9 cellular contexts compared by ENCODE assay signal in the genomic region with DNA sequence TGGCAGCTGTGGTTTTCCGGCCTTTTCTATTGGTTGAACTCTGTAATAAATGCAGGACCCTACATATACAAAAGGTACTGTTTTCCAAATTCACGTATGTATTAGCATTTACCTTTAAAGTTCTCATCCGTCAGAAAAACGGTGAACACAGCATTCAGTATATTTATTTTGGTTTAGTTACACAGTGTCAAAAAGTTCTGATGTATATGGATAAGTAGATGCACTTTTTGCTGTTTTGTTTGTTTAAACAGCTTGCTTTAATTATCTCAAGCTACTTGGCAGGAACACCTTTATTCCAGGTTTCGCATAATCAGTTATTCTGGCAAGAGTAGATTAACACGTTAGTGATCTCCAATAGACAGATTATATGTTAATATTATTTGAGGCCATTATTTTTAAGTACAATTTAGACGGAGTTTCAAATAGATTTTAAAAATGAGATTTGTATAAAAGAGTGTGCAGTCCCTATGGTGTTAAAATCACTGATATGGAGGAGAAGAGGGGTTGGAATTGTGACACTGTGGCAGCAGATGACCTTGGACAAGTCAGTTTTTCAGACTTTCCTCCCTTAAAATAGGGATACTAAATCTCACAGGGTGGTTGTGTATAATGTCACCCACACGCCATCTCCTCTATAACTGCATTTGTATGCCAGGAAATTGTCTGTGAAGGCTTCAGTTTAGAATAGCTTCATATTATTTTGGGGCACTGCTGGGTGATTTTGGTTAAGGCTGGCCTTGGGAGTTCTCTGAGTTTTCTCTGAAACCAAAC. TPM values are rescaled to one million over a fixed set of nuclear protein-coding genes. Genes with fewer than 3 reads are reported as not detected.
DNase-seq lines count a peak whose midpoint lies in the region; ATAC-seq and TF ChIP-seq lines count a peak whose summit lies in the region.
"Had no signal": no experiment of that assay in that cellular context is flagged by ENCODE, and none has a peak within 500 bp of the region (broad histone marks: within the 10 kb centered on the region; RNA-seq: fewer than 3 reads in every experiment).

No MANE protein-coding gene starts in this region.

- H3K4me3 ChIP-seq in adipocyte (ENCODE audit: low read length) (peak overlapping the region; percentile 94), liver (ENCODE audit: low read depth in 1 of 3, low read length in 3 of 3) (peak overlapping the region; percentile 79 to 98 (median 91)), tibial artery (peak overlapping the region; percentile 64 to 97)

- peak overlapping the region; percentile 95 to 97 for H3K27ac ChIP-seq in liver (ENCODE audit: low read depth in 1 of 2, low read length in 2 of 2)
- peak overlapping the region; percentile 94 to 99 for H3K27ac ChIP-seq in tibial artery

- no peaks in the 10 kb centered on the region for H3K9me3 ChIP-seq in adipocyte (ENCODE audit: control insufficient read depth, low read length)
- H3K9me3 ChIP-seq in liver (ENCODE audit: control insufficient read depth in 4 of 4, low read length in 3 of 4) = no peaks in the 10 kb centered on the region
- H3K9me3 ChIP-seq in tibial artery = no peaks in the 10 kb centered on the region

- peaks cover 71% of the 10 kb centered on the region for H3K36me3 Mint-ChIP-seq in activated T-cell treated with anti-CD3 and anti-CD28 coated beads, Interleukin-2, amount 50 U/mL, for 24 hours (ENCODE audit: low read depth)

- peaks cover 59% of the 10 kb centered on the region for H3K4me1 Mint-ChIP-seq in activated T-cell treated with anti-CD3 and anti-CD28 coated beads, Interleukin-2, amount 50 U/mL, for 24 hours (ENCODE audit: low read depth)

- no peak for TF ChIP-seq RAD21 in liver (IDR thresholded peaks at IDR 0.05)

- TF ChIP-seq CTCF in liver (IDR thresholded peaks at IDR 0.05; ENCODE audit: low read depth, low read length, missing input control) (no peak), tibial artery (IDR thresholded peaks at IDR 0.05) (no peak)

- H3K9me3 Mint-ChIP-seq in activated T-cell treated with anti-CD3 and anti-CD28 coated beads, Interleukin-2, amount 50 U/mL, for 24 hours = no peaks in the 10 kb centered on the region

- no peak for ATAC-seq in GM19035 (IDR thresholded peaks at IDR 0.05; ENCODE audit: unreplicated experiment)

- no peaks in the 10 kb centered on the region for H3K27me3 Mint-ChIP-seq in activated T-cell treated with anti-CD3 and anti-CD28 coated beads, Interleukin-2, amount 50 U/mL, for 24 hours

- H3K36me3 ChIP-seq in adipocyte (ENCODE audit: control insufficient read depth, insufficient read depth, low read length, severe bottlenecking) = peaks cover 42% of the 10 kb centered on the region
- peaks cover 12 to 41% (median 35%) of the 10 kb centered on the region in 4 donors for H3K36me3 ChIP-seq in liver (ENCODE audit: control insufficient read depth in 4 of 4, insufficient read depth in 3 of 4, low read depth in 1 of 4, low read length in 3 of 4)
- H3K36me3 ChIP-seq in tibial artery = peaks cover 35 to 41% (median 41%) of the 10 kb centered on the region in 3 donors

- peaks cover 29% of the 10 kb centered on the region for H3K4me1 ChIP-seq in adipocyte (ENCODE audit: control insufficient read depth, insufficient read depth, low read length)
- H3K4me1 ChIP-seq in liver (ENCODE audit: control insufficient read depth in 4 of 4, insufficient read depth in 4 of 4, low read length in 3 of 4) = peaks cover 2 to 38% (median 27%) of the 10 kb centered on the region in 4 donors
- peaks cover 0 to 56% (median 23%) of the 10 kb centered on the region in 4 donors for H3K4me1 ChIP-seq in tibial artery

- WGBS in liver = 11% methylated on average over 8 of the region's 8 CpGs

- DNase-seq in activated T-cell treated with anti-CD3 and anti-CD28 coated beads, Interleukin-2, amount 50 U/mL, for 24 hours = no peak
- DNase-seq in activated T-cell treated with anti-CD3 and anti-CD28 coated beads, Interleukin-2, amount 50 U/mL, for 48 hours = no peak
- DNase-seq in adipocyte (ENCODE audit: low read depth) (no peak), tibial artery (no peak), ecto neural progenitor cell (ENCODE audit: low spot score) (no peak), NCI-H2227 treated with DMSO at 0.1 percent for 48 hours (lab: John Stamatoyannopoulos, UW) (no peak)
- DNase-seq: dermis blood vessel endothelial cell had no signal

- peak overlapping the region; percentile 96 for H3K4me3 Mint-ChIP-seq in activated T-cell treated with anti-CD3 and anti-CD28 coated beads, Interleukin-2, amount 50 U/mL, for 24 hours

- peak overlapping the region; percentile 98 for H3K27ac Mint-ChIP-seq in activated T-cell treated with anti-CD3 and anti-CD28 coated beads, Interleukin-2, amount 50 U/mL, for 24 hours

- intact Hi-C loops in tibial artery (cut with DNase I; ENCODE audit: low total_unique reads) = loop anchor here (5.0 kb wide), 1 partner anchor 53 kb away; the partner anchor contains the start of gene NLRC5

- H3K27me3 ChIP-seq in adipocyte (replicated peaks; ENCODE audit: control insufficient read depth, insufficient read depth, low read length) (no peaks in the 10 kb centered on the region), liver (ENCODE audit: control insufficient read depth in 4 of 4, insufficient read depth in 4 of 4, low read length in 3 of 4) (no peaks in the 10 kb centered on the region), tibial artery (no peaks in the 10 kb centered on the region)

- peak overlapping the region; percentile 100 for H3K9ac ChIP-seq in adipocyte (ENCODE audit: low read length)
- H3K9ac ChIP-seq in liver (ENCODE audit: low read depth in 1 of 2, low read length in 2 of 2) = peak overlapping the region; percentile 91 to 95

TF ChIP-seq in liver, 16 proteins besides CTCF, POLR2A, EP300 and RAD21:
- TF ChIP-seq FOXA1 (IDR thresholded peaks at IDR 0.05) (no peak), TAF1 (conservative IDR thresholded peaks at IDR 0.05) (no peak), GABPA (IDR thresholded peaks at IDR 0.05 in 1 of 2, conservative IDR thresholded peaks at IDR 0.05 in 1 of 2) (no peak), HNF4A (conservative IDR thresholded peaks at IDR 0.05) (no peak)
TF ChIP-seq in liver: peak in this region for 0.

RNA-seq across cellular contexts. Expression of gene HERPUD1, which starts 2.1 kb away (rescaled TPM):
- 100 to 1,000 TPM in 1 of 2 donors, 10 to 100 TPM in 1; 57.8 to 219 TPM for total RNA-seq in liver
- polyA plus RNA-seq in liver = 100 to 1,000 TPM in 1 of 2 donors, 10 to 100 TPM in 1; 98.5 to 138 TPM

RNA-seq across cellular contexts. Expression of gene CETP, which starts 27.7 kb away (rescaled TPM):
- total RNA-seq in liver = 10 to 100 TPM in 1 of 2 donors, 1 to 10 TPM in 1; 3.3 to 24.0 TPM
- 1 to 10 TPM; 4.1 to 8.5 TPM for polyA plus RNA-seq in liver

RNA-seq across cellular contexts. Expression of gene NLRC5, which starts 55.3 kb away (rescaled TPM):
- 10 to 100 TPM; 11.9 to 23.3 TPM for total RNA-seq in liver
- polyA plus RNA-seq in liver = 1 to 10 TPM; 4.7 to 5.6 TPM
